Comparison of ENCODE assay signal across 9 cellular contexts in the genomic region with DNA sequence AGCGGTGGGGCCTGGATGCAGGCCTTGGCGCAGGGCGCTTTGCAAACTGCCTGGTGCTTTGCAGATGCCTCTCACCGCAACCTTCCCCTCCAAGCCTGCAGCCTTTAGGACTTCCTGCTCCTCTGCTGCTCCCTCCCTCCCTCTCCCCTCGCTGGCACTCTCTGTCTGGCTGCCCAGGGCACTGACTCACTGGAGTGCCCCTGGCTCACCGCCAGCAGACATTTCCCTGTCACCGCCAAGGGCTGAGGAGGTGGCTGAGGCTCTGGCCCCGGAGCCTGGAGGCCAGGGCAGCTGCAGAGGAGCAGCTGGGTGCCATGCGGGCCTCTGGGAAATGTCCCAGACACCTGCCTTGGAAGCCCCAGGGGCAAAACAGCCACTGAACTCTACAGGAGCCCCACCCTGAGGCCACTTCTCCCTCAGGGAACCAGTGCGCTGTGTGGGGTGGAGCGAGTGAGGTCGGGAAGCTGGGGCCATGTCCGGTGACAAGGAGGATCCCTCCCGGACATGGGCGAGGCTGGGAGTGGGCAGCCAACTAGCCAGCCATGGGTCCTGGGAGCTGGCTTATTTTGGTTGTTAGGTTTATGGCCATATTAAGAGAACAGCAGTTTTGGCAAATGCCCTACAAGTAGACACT. TPM values are rescaled to one million over a fixed set of nuclear protein-coding genes. Genes with fewer than 3 reads are reported as not detected.
DNase-seq lines count a peak whose midpoint lies in the region; ATAC-seq and TF ChIP-seq lines count a peak whose summit lies in the region.
"Had no signal": no experiment of that assay in that cellular context is flagged by ENCODE, and none has a peak within 500 bp of the region (broad histone marks: within the 10 kb centered on the region; RNA-seq: fewer than 3 reads in every experiment).

No MANE protein-coding gene starts in this region.

- no peak overlapping the region for H3K27ac Mint-ChIP-seq in natural killer cell treated with Interleukin-12 subunit alpha and Interleukin-12 subunit beta and Interleukin-15 and Interleukin-18, amount 100 ng/mL, for 72 hours

- peaks cover 0 to 24% (median 16%) of the 10 kb centered on the region in 4 donors for H3K4me1 ChIP-seq in tibial artery

- ATAC-seq in GM21423 (IDR thresholded peaks at IDR 0.05; ENCODE audit: unreplicated experiment): peak; percentile 54
- ATAC-seq in activated CD4-positive, CD25-positive, alpha-beta regulatory T cell treated with anti-CD3 and anti-CD28 coated beads, Interleukin-2, amount 50 U/mL, for 24 hours: peak; percentile 69 to 73
- peak; percentile 65 to 80 for ATAC-seq in natural killer cell treated with Interleukin-12 subunit alpha and Interleukin-12 subunit beta and Interleukin-15 and Interleukin-18, amount 100 ng/mL, for 72 hours
- ATAC-seq in HG03521 (IDR thresholded peaks at IDR 0.05; ENCODE audit: unreplicated experiment): no peak

- H3K27me3 ChIP-seq in tibial artery: no peaks in the 10 kb centered on the region

- intact Hi-C loops in tibial artery (cut with DNase I; ENCODE audit: low total_unique reads): loop anchor here (5.0 to 10.0 kb wide), 2 partner anchors 628 to 981 kb away; partner anchors contain the start of gene ADCY2

- no peaks in the 10 kb centered on the region for H3K36me3 Mint-ChIP-seq in natural killer cell treated with Interleukin-12 subunit alpha and Interleukin-12 subunit beta and Interleukin-15 and Interleukin-18, amount 100 ng/mL, for 72 hours

- H3K9me3 Mint-ChIP-seq in natural killer cell treated with Interleukin-12 subunit alpha and Interleukin-12 subunit beta and Interleukin-15 and Interleukin-18, amount 100 ng/mL, for 72 hours: no peaks in the 10 kb centered on the region
- H3K9me3 Mint-ChIP-seq: central memory CD8-positive, alpha-beta T cell had no signal

- H3K4me3 ChIP-seq in tibial artery: peak overlapping the region; percentile 14

- H3K9me3 ChIP-seq in tibial artery: no peaks in the 10 kb centered on the region

- TF ChIP-seq CTCF in tibial artery (IDR thresholded peaks at IDR 0.05): no peak

- DNase-seq in AG08395 (ENCODE audit: low spot score): peak; percentile 92
- peak; percentile 53 for DNase-seq in NCI-H2081 treated with DMSO at 0.1 percent for 48 hours (lab: John Stamatoyannopoulos, UW)
- DNase-seq in epidermal melanocyte (ENCODE audit: insufficient read length, low spot score): peak; percentile 88
- DNase-seq in natural killer cell treated with Interleukin-12 subunit alpha and Interleukin-12 subunit beta and Interleukin-15 and Interleukin-18, amount 100 ng/mL, for 72 hours (ENCODE audit: low spot score): no peak
- peak; percentile 88 to 96 for DNase-seq in tibial artery

- peak overlapping the region; percentile 59 to 76 for H3K27ac ChIP-seq in tibial artery

- no peaks in the 10 kb centered on the region for H3K36me3 ChIP-seq in tibial artery

- H3K27me3 Mint-ChIP-seq in natural killer cell treated with Interleukin-12 subunit alpha and Interleukin-12 subunit beta and Interleukin-15 and Interleukin-18, amount 100 ng/mL, for 72 hours: no peaks in the 10 kb centered on the region
- H3K27me3 Mint-ChIP-seq: central memory CD8-positive, alpha-beta T cell had no signal

- no peak overlapping the region for H3K4me3 Mint-ChIP-seq in natural killer cell treated with Interleukin-12 subunit alpha and Interleukin-12 subunit beta and Interleukin-15 and Interleukin-18, amount 100 ng/mL, for 72 hours
- H3K4me3 Mint-ChIP-seq: central memory CD8-positive, alpha-beta T cell had no signal

- H3K4me1 Mint-ChIP-seq in natural killer cell treated with Interleukin-12 subunit alpha and Interleukin-12 subunit beta and Interleukin-15 and Interleukin-18, amount 100 ng/mL, for 72 hours (ENCODE audit: low read depth in 2 of 2): peaks cover 4% of the 10 kb centered on the region in 2 donors
- H3K4me1 Mint-ChIP-seq: central memory CD8-positive, alpha-beta T cell had no signal

RNA-seq across cellular contexts. Expression of gene TENT4A, which starts 53.4 kb away (rescaled TPM):
- total RNA-seq in natural killer cell treated with Interleukin-12 subunit alpha and Interleukin-12 subunit beta and Interleukin-15 and Interleukin-18, amount 100 ng/mL, for 72 hours: 10 to 100 TPM; 37.8 to 69.9 TPM
